1 cellular context compared by ENCODE assay signal in genomic region chr13:90750957-90751356, GRCh38.
TF ChIP-seq lines count a peak whose summit lies in the region.

No MANE protein-coding gene starts in this region.

TF ChIP-seq in GM23338, 12 proteins besides CTCF, POLR2A, EP300 and RAD21 (continued from another document):
- TF ChIP-seq REST (IDR thresholded peaks at IDR 0.05; ENCODE audit: unreplicated experiment), result no peak
- no peak for TF ChIP-seq POLR2AphosphoS5 (IDR thresholded peaks at IDR 0.05; ENCODE audit: low read depth)
